3 cellular contexts compared by ENCODE assay signal in genomic region chr7:129841465-129841864, GRCh38.
TF ChIP-seq lines count a peak whose summit lies in the region.

No MANE protein-coding gene starts in this region.

TF ChIP-seq in SK-N-SH, 30 proteins besides CTCF, POLR2A, EP300 and RAD21:
- TF ChIP-seq ELF1 (IDR thresholded peaks at IDR 0.05), result no peak
- TF ChIP-seq GATA2 (CRISPR knock-in tag; IDR thresholded peaks at IDR 0.05), result no peak
- TF ChIP-seq ZBTB33 (IDR thresholded peaks at IDR 0.05; ENCODE audit: borderline replicate concordance, low read depth), result no peak
- no peak for TF ChIP-seq MXI1 (IDR thresholded peaks at IDR 0.05; ENCODE audit: low read depth, low read length)
- TF ChIP-seq SMC3 (IDR thresholded peaks at IDR 0.05; ENCODE audit: low read depth, low read length), result no peak
- TF ChIP-seq RCOR1 (IDR thresholded peaks at IDR 0.05; ENCODE audit: low read length), result no peak
- no peak for TF ChIP-seq MAX (IDR thresholded peaks at IDR 0.05; ENCODE audit: low read depth)
- TF ChIP-seq USF1 (IDR thresholded peaks at IDR 0.05; ENCODE audit: borderline replicate concordance, low read depth), result no peak
- TF ChIP-seq IRF3 (IDR thresholded peaks at IDR 0.05; ENCODE audit: low read depth, low read length), result no peak
- TF ChIP-seq RXRA (IDR thresholded peaks at IDR 0.05; ENCODE audit: borderline replicate concordance, low read depth), result no peak
- TF ChIP-seq FOSL2 (IDR thresholded peaks at IDR 0.05; ENCODE audit: borderline replicate concordance, low read depth), result no peak
- TF ChIP-seq YY1 (IDR thresholded peaks at IDR 0.05; ENCODE audit: low read depth), result no peak
- TF ChIP-seq EZH2phosphoT487 (IDR thresholded peaks at IDR 0.05; ENCODE audit: borderline replicate concordance, low read depth), result no peak
- no peak for TF ChIP-seq GABPA (IDR thresholded peaks at IDR 0.05; ENCODE audit: low read depth)
- TF ChIP-seq NRF1 (IDR thresholded peaks at IDR 0.05; ENCODE audit: low read depth, low read length), result no peak
- no peak for TF ChIP-seq FOXJ3 (CRISPR knock-in tag; IDR thresholded peaks at IDR 0.05)
- TF ChIP-seq FOXM1 (IDR thresholded peaks at IDR 0.05; ENCODE audit: low read depth), result no peak
- no peak for TF ChIP-seq USF2 (IDR thresholded peaks at IDR 0.05; ENCODE audit: borderline replicate concordance, low read depth, low read length)

TF ChIP-seq in SK-N-SH treated with all-trans-retinoic acid at 6 μM for 48 hours, 23 proteins besides CTCF, POLR2A, EP300 and RAD21:
- TF ChIP-seq BACH2 (CRISPR knock-in tag; IDR thresholded peaks at IDR 0.05; ENCODE audit: borderline replicate concordance) (no peak), ZNF8 (CRISPR knock-in tag; IDR thresholded peaks at IDR 0.05) (no peak), RARB (CRISPR knock-in tag; IDR thresholded peaks at IDR 0.05) (no peak), ARNTL (CRISPR knock-in tag; IDR thresholded peaks at IDR 0.05; ENCODE audit: borderline replicate concordance, low read depth) (no peak), TOX (CRISPR knock-in tag; IDR thresholded peaks at IDR 0.05; ENCODE audit: borderline replicate concordance) (no peak), ZNF565 (CRISPR knock-in tag; conservative IDR thresholded peaks at IDR 0.05; ENCODE audit: low read depth) (no peak), TCF4 (CRISPR knock-in tag; IDR thresholded peaks at IDR 0.05; ENCODE audit: borderline replicate concordance) (no peak), PATZ1 (CRISPR knock-in tag; IDR thresholded peaks at IDR 0.05; ENCODE audit: borderline replicate concordance) (no peak), ZFP30 (CRISPR knock-in tag; IDR thresholded peaks at IDR 0.05) (no peak), ZC3H10 (CRISPR knock-in tag; IDR thresholded peaks at IDR 0.05) (no peak), CSRNP3 (CRISPR knock-in tag; IDR thresholded peaks at IDR 0.05) (no peak), TSHZ2 (CRISPR knock-in tag; IDR thresholded peaks at IDR 0.05) (no peak), CSDC2 (CRISPR knock-in tag; IDR thresholded peaks at IDR 0.05) (no peak), ZNF70 (CRISPR knock-in tag; IDR thresholded peaks at IDR 0.05) (no peak), SNAI2 (CRISPR knock-in tag; IDR thresholded peaks at IDR 0.05) (no peak), GLIS3 (CRISPR knock-in tag; IDR thresholded peaks at IDR 0.05) (no peak), POU6F1 (CRISPR knock-in tag; IDR thresholded peaks at IDR 0.05; ENCODE audit: borderline replicate concordance, low read depth) (no peak)
TF ChIP-seq in SK-N-SH treated with all-trans-retinoic acid at 6 μM for 48 hours: peak in this region for 0.

TF ChIP-seq in IMR-90, 13 proteins besides CTCF, POLR2A, EP300 and RAD21:
- TF ChIP-seq CHD1 (IDR thresholded peaks at IDR 0.05; ENCODE audit: low read depth, low read length), result no peak
- TF ChIP-seq MXI1 (IDR thresholded peaks at IDR 0.05; ENCODE audit: borderline replicate concordance, low read depth, low read length), result no peak
- no peak for TF ChIP-seq USF2 (IDR thresholded peaks at IDR 0.05; ENCODE audit: low read depth, low read length)
- no peak for TF ChIP-seq RFX5 (IDR thresholded peaks at IDR 0.05; ENCODE audit: low read depth, low read length)
- no peak for TF ChIP-seq CEBPB (IDR thresholded peaks at IDR 0.05; ENCODE audit: low read depth, low read length)
- TF ChIP-seq MAFK (IDR thresholded peaks at IDR 0.05; ENCODE audit: low read depth, low read length), result no peak
- TF ChIP-seq MAZ (IDR thresholded peaks at IDR 0.05; ENCODE audit: borderline replicate concordance, low read depth, low read length), result no peak
- no peak for TF ChIP-seq NFE2L2 (IDR thresholded peaks at IDR 0.05; ENCODE audit: low read depth, low read length)
- no peak for TF ChIP-seq SMC3 (IDR thresholded peaks at IDR 0.05; ENCODE audit: low read depth, low read length)
- TF ChIP-seq FOS (IDR thresholded peaks at IDR 0.05; ENCODE audit: low read depth, low read length), result no peak
- no peak for TF ChIP-seq RCOR1 (IDR thresholded peaks at IDR 0.05; ENCODE audit: insufficient replicate concordance, low read length)
- no peak for TF ChIP-seq BHLHE40 (IDR thresholded peaks at IDR 0.05; ENCODE audit: low read depth, low read length)
